14 cellular contexts compared by ENCODE assay signal in genomic region chr17:50853015-50853615, GRCh38. TPM values are rescaled to one million over a fixed set of nuclear protein-coding genes. Genes with fewer than 3 reads are reported as not detected.
A peak's percentile ranks its signal among the peaks of the same experiment; 100 is the strongest.
DNase-seq lines count a peak whose midpoint lies in the region; ATAC-seq and TF ChIP-seq lines count a peak whose summit lies in the region.
"Had no signal": no experiment of that assay in that cellular context is flagged by ENCODE, and none has a peak within 500 bp of the region (broad histone marks: within the 10 kb centered on the region; RNA-seq: fewer than 3 reads in every experiment).

No MANE protein-coding gene starts in this region.

- H3K27me3 ChIP-seq in hepatocyte, result no peaks in the 10 kb centered on the region

- peak overlapping the region; percentile 91 for H3K27ac Mint-ChIP-seq in activated CD4-positive, alpha-beta T cell treated with anti-CD3 and anti-CD28 coated beads, Interleukin-2, amount 10 ng/mL, durations not matched to agents 7 days and 5 days
- peak overlapping the region; percentile 3; the same call in 1 of the 2 replicates for H3K27ac Mint-ChIP-seq in WTC11
- H3K27ac Mint-ChIP-seq in stimulated activated effector memory CD8-positive, alpha-beta T cell treated with anti-CD3 and anti-CD28 coated beads, Interleukin-12 subunit alpha, Interleukin-12 subunit beta, amount 100 ng/mL, for 72 hours, result peak overlapping the region; percentile 87

- no peaks in the 10 kb centered on the region for H3K79me2 ChIP-seq in hepatocyte

- WGBS in hepatocyte (ENCODE audit: low lambda C conversion rate, missing lambda C conversion rate), result 64% methylated on average over 6 of the region's 6 CpGs

- peaks cover 29% of the 10 kb centered on the region for H3K4me1 Mint-ChIP-seq in activated CD4-positive, alpha-beta T cell treated with anti-CD3 and anti-CD28 coated beads, Interleukin-2, amount 10 ng/mL, durations not matched to agents 7 days and 5 days
- peaks cover 11% of the 10 kb centered on the region for H3K4me1 Mint-ChIP-seq in WTC11
- H3K4me1 Mint-ChIP-seq in stimulated activated effector memory CD8-positive, alpha-beta T cell treated with anti-CD3 and anti-CD28 coated beads, Interleukin-12 subunit alpha, Interleukin-12 subunit beta, amount 100 ng/mL, for 72 hours, result peaks cover 17% of the 10 kb centered on the region

- peak overlapping the region; percentile 71 for H3K4me2 ChIP-seq in hepatocyte

- CTCF ChIA-PET in activated CD4-positive, alpha-beta T cell treated with anti-CD3 and anti-CD28 coated beads, Interleukin-2, amount 10 ng/mL, durations not matched to agents 7 days and 5 days (lab: Charles Lee), result interaction anchor here (0.7 to 3.3 kb wide), 22 partner anchors 8 to 300 kb away, joined by 3 to 35 read pairs (median 6); partner anchors contain the start of genes NME1 and TOB1
- CTCF ChIA-PET in WTC11 (lab: Charles Lee), result interaction anchor here (0.6 to 3.7 kb wide), 36 partner anchors 9 to 418 kb away, joined by 3 to 80 read pairs (median 5); partner anchors contain the start of genes NME1, TOB1 and WFIKKN2

- H3K9me3 Mint-ChIP-seq in activated CD4-positive, alpha-beta T cell treated with anti-CD3 and anti-CD28 coated beads, Interleukin-2, amount 10 ng/mL, durations not matched to agents 7 days and 5 days, result no peaks in the 10 kb centered on the region
- no peaks in the 10 kb centered on the region for H3K9me3 Mint-ChIP-seq in WTC11
- H3K9me3 Mint-ChIP-seq in stimulated activated effector memory CD8-positive, alpha-beta T cell treated with anti-CD3 and anti-CD28 coated beads, Interleukin-12 subunit alpha, Interleukin-12 subunit beta, amount 100 ng/mL, for 72 hours, result no peaks in the 10 kb centered on the region

- peak overlapping the region; percentile 65 for H3K27ac ChIP-seq in hepatocyte

- H3K4me3 Mint-ChIP-seq in activated CD4-positive, alpha-beta T cell treated with anti-CD3 and anti-CD28 coated beads, Interleukin-2, amount 10 ng/mL, durations not matched to agents 7 days and 5 days, result no peak overlapping the region
- H3K4me3 Mint-ChIP-seq in WTC11, result no peak overlapping the region
- H3K4me3 Mint-ChIP-seq in stimulated activated effector memory CD8-positive, alpha-beta T cell treated with anti-CD3 and anti-CD28 coated beads, Interleukin-12 subunit alpha, Interleukin-12 subunit beta, amount 100 ng/mL, for 72 hours, result peak overlapping the region; percentile 59

- ATAC-seq in WTC11, result no peak
- no peak for ATAC-seq in stimulated activated effector memory CD8-positive, alpha-beta T cell treated with anti-CD3 and anti-CD28 coated beads, Interleukin-12 subunit alpha, Interleukin-12 subunit beta, amount 100 ng/mL, for 72 hours
- ATAC-seq in GM18861 (IDR thresholded peaks at IDR 0.05; ENCODE audit: unreplicated experiment), result no peak

- no peaks in the 10 kb centered on the region for H3K9me3 ChIP-seq in hepatocyte (ENCODE audit: low read depth)

- no peak overlapping the region for H2AFZ ChIP-seq in hepatocyte

- no peak for TF ChIP-seq CTCF in WTC11 (IDR thresholded peaks at IDR 0.05)
- TF ChIP-seq CTCF in hepatocyte (IDR thresholded peaks at IDR 0.05; ENCODE audit: poor library complexity), result no peak

- no peak for DNase-seq in activated CD4-positive, alpha-beta T cell treated with anti-CD3 and anti-CD28 coated beads, Interleukin-2, amount 10 ng/mL, durations not matched to agents 7 days and 5 days
- no peak for DNase-seq in activated CD4-positive, alpha-beta T cell treated with anti-CD3 and anti-CD28 coated beads for 4 hours
- no peak for DNase-seq in WTC11 (ENCODE audit: low spot score)
- DNase-seq in hepatocyte (ENCODE audit: low spot score), result no peak
- DNase-seq in stimulated activated effector memory CD8-positive, alpha-beta T cell treated with anti-CD3 and anti-CD28 coated beads, Interleukin-12 subunit alpha, Interleukin-12 subunit beta, amount 100 ng/mL, for 72 hours (ENCODE audit: low spot score in 2 of 2), result no peak
- no peak for DNase-seq in SIG-M5 treated with dmso at 0.1 percent for 504 hours (lab: John Stamatoyannopoulos, UW; ENCODE audit: unreplicated experiment)
- DNase-seq in retina, result no peak
- DNase-seq: activated T-cell treated with anti-CD3 and anti-CD28 coated beads for 4 hours, HCEC 1CT, NCI-H526, SW 1271 had no signal

- H3K4me3 ChIP-seq in hepatocyte, result no peak overlapping the region

- no peaks in the 10 kb centered on the region for H3K36me3 Mint-ChIP-seq in activated CD4-positive, alpha-beta T cell treated with anti-CD3 and anti-CD28 coated beads, Interleukin-2, amount 10 ng/mL, durations not matched to agents 7 days and 5 days (ENCODE audit: low read depth)
- H3K36me3 Mint-ChIP-seq in WTC11, result no peaks in the 10 kb centered on the region
- H3K36me3 Mint-ChIP-seq in stimulated activated effector memory CD8-positive, alpha-beta T cell treated with anti-CD3 and anti-CD28 coated beads, Interleukin-12 subunit alpha, Interleukin-12 subunit beta, amount 100 ng/mL, for 72 hours, result no peaks in the 10 kb centered on the region

- no peaks in the 10 kb centered on the region for H3K9me2 ChIP-seq in hepatocyte (replicated peaks; ENCODE audit: insufficient read depth)

- POLR2A ChIA-PET in activated CD4-positive, alpha-beta T cell treated with anti-CD3 and anti-CD28 coated beads, Interleukin-2, amount 10 ng/mL, durations not matched to agents 7 days and 5 days (lab: Charles Lee), result interaction anchor here (1.4 to 1.9 kb wide), 2 partner anchors 12 to 13 kb away, joined by 3 to 8 read pairs; partner anchors contain the start of gene TOB1
- POLR2A ChIA-PET in WTC11 (lab: Charles Lee), result interaction anchor here (0.6 to 1.7 kb wide), 6 partner anchors 11 to 207 kb away, joined by 3 to 10 read pairs (median 4); partner anchors contain the start of gene TOB1

- peaks cover 5% of the 10 kb centered on the region for H3K27me3 Mint-ChIP-seq in activated CD4-positive, alpha-beta T cell treated with anti-CD3 and anti-CD28 coated beads, Interleukin-2, amount 10 ng/mL, durations not matched to agents 7 days and 5 days
- no peaks in the 10 kb centered on the region; the same call in 1 of the 2 replicates for H3K27me3 Mint-ChIP-seq in WTC11 (ENCODE audit: low read depth)

- H3K36me3 ChIP-seq in hepatocyte (replicated peaks; ENCODE audit: insufficient read depth, low read depth), result no peaks in the 10 kb centered on the region

- H4K20me1 ChIP-seq in hepatocyte (ENCODE audit: insufficient read depth, poor library complexity, severe bottlenecking), result no peaks in the 10 kb centered on the region

- H3K4me1 ChIP-seq in hepatocyte (ENCODE audit: insufficient read depth), result no peaks in the 10 kb centered on the region

TF ChIP-seq in WTC11, 78 proteins besides CTCF, POLR2A, EP300 and RAD21:
- TF ChIP-seq GABPB1 (CRISPR knock-in tag; IDR thresholded peaks at IDR 0.05) (peak; percentile 21; the same call in 1 of the 2 replicates), USF2 (CRISPR knock-in tag; IDR thresholded peaks at IDR 0.05) (no peak)

RNA-seq across cellular contexts. Expression of gene TOB1, which starts 13.0 kb away (rescaled TPM):
- 10 to 100 TPM; 81.8 to 99.0 TPM for total RNA-seq in activated CD4-positive, alpha-beta T cell treated with anti-CD3 and anti-CD28 coated beads, Interleukin-2, amount 10 ng/mL, durations not matched to agents 7 days and 5 days
- 33.5 to 37.9 TPM (median 36.0 TPM) in 3 replicates for total RNA-seq in WTC11 (2021)
- total RNA-seq in hepatocyte, result 52.1 and 53.6 TPM in 2 replicates
- polyA plus RNA-seq in hepatocyte, result 41.1 and 43.2 TPM in 2 replicates

RNA-seq across cellular contexts. Expression of gene WFIKKN2, which starts 17.7 kb away (rescaled TPM):
- not detected for total RNA-seq in activated CD4-positive, alpha-beta T cell treated with anti-CD3 and anti-CD28 coated beads, Interleukin-2, amount 10 ng/mL, durations not matched to agents 7 days and 5 days
- 0.07 to 0.11 TPM (median 0.09 TPM) in 3 replicates for total RNA-seq in WTC11 (2021)
- 0.36 and 0.50 TPM in 2 replicates for total RNA-seq in hepatocyte
- 0.68 TPM in 1 of 2 replicates, not detected in the other for polyA plus RNA-seq in hepatocyte
- total RNA-seq: dermis microvascular lymphatic vessel endothelial cell had no signal
- polyA plus RNA-seq: neural cell had no signal

Comparison
In these comparisons a context has a peak if more than half of its experiments do, and no peak if none do; other contexts are left out.
1. H3K27ac Mint-ChIP-seq: peak in every context shown above with its lines; median percentile 91 in activated CD4-positive, alpha-beta T cell treated with anti-CD3 and anti-CD28 coated beads, Interleukin-2, amount 10 ng/mL, durations not matched to agents 7 days and 5 days; 87 in stimulated activated effector memory CD8-positive, alpha-beta T cell treated with anti-CD3 and anti-CD28 coated beads, Interleukin-12 subunit alpha, Interleukin-12 subunit beta, amount 100 ng/mL, for 72 hours; 3 in WTC11.